ENCODE assay signal across 9 cellular contexts in the genomic region with DNA sequence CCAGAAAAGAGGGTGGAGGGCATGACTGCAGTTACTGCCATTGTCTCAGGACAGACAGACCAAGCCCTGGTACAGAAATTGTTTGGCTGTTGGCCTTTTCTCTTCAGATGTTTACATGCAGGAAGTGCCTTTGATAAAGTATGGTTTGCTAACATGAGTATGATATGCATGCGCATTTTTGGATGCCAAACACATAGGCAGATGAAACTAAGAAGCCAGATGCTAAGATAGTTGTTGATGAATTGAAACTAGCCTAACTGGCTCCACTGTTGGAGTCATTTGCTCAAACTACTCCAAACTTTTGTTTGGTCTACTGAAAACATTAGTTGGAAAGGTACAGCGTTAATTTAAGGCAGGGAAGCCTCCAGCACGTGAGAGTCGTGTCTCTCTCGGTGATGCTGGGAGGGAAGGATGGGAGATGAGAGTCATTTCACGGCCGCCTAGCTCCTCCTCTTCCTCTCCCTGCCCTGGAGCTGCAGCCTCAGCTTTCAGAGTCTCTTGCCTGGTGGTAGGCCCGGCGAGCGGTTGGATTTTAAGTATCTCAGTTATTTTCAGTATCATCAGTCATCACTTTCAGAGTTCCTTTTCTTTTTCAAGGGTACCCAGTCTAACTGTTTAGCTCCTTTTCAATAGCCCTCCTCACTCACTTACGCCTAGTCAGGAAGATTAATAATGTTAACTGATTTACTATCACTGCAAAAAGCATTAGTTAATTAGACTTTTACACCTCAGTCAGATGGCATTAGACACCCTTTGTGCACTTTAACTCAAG. TPM values are rescaled to one million over a fixed set of nuclear protein-coding genes. Genes with fewer than 3 reads are reported as not detected.
DNase-seq lines count a peak whose midpoint lies in the region; ATAC-seq and TF ChIP-seq lines count a peak whose summit lies in the region.
"Had no signal": no experiment of that assay in that cellular context is flagged by ENCODE, and none has a peak within 500 bp of the region (broad histone marks: within the 10 kb centered on the region; RNA-seq: fewer than 3 reads in every experiment).

No MANE protein-coding gene starts in this region.

- DNase-seq in NCI-H2107 treated with DMSO at 0.1 percent for 48 hours (lab: John Stamatoyannopoulos, UW; ENCODE audit: unreplicated experiment) (peak; percentile 31), NCI-H2107 (lab: John Stamatoyannopoulos, UW) (no peak), left cardiac atrium (peak; percentile 65), smooth muscle cell (lab: John Stamatoyannopoulos, UW; ENCODE audit: unreplicated experiment) (no peak), NCI-H2196 (lab: John Stamatoyannopoulos, UW; ENCODE audit: unreplicated experiment) (no peak)
- peak; percentile 39 for DNase-seq in activated effector memory CD4-positive, alpha-beta T cell treated with Interleukin-2 at 50 U/mL for 16 hours

- H2AFZ ChIP-seq in smooth muscle cell (ENCODE audit: low read depth), result peak overlapping the region; percentile 4

- peaks cover 86% of the 10 kb centered on the region for H4K20me1 ChIP-seq in smooth muscle cell (ENCODE audit: low read depth)

- H3K4me1 ChIP-seq in smooth muscle cell (ENCODE audit: low read depth), result peaks cover 24% of the 10 kb centered on the region

- peak overlapping the region; percentile 74 for H3K4me2 ChIP-seq in smooth muscle cell

- H3K9ac ChIP-seq in smooth muscle cell (ENCODE audit: low read depth), result peak overlapping the region; percentile 32

- no peak for TF ChIP-seq CTCF in smooth muscle cell (IDR thresholded peaks at IDR 0.05; ENCODE audit: borderline replicate concordance, insufficient read depth, poor library complexity, severe bottlenecking)

- intact Hi-C loops in left cardiac atrium (cut with DNase I), result loop anchor here in 1 of 2 donors (2.0 kb wide), 1 partner anchor 29 kb away; no protein-coding TSS in a partner anchor

- H3F3A ChIP-seq in smooth muscle cell (ENCODE audit: low read depth), result peaks cover 20% of the 10 kb centered on the region

- no peaks in the 10 kb centered on the region for H3K36me3 ChIP-seq in smooth muscle cell (ENCODE audit: low read depth)

- ATAC-seq in HG03045 (IDR thresholded peaks at IDR 0.05; ENCODE audit: unreplicated experiment) (peak; percentile 37), left cardiac atrium (peak; percentile 16 to 54)

- WGBS in smooth muscle cell (ENCODE audit: low lambda C conversion rate), result 16% methylated on average over 11 of the region's 11 CpGs

- H3K27me3 ChIP-seq in smooth muscle cell (ENCODE audit: low read depth), result no peaks in the 10 kb centered on the region

- no peaks in the 10 kb centered on the region for H3K9me3 ChIP-seq in smooth muscle cell (replicated peaks; ENCODE audit: low read depth)

- peak overlapping the region; percentile 77 for H3K27ac ChIP-seq in smooth muscle cell (ENCODE audit: low read depth)

- peaks cover 94% of the 10 kb centered on the region for H3K79me2 ChIP-seq in smooth muscle cell (ENCODE audit: low read depth)

- peak overlapping the region; percentile 27 for H3K4me3 ChIP-seq in smooth muscle cell

TF ChIP-seq in PFSK-1, 5 proteins besides CTCF, POLR2A, EP300 and RAD21:
- TF ChIP-seq FOXP2 (optimal IDR thresholded peaks at IDR 0.05; ENCODE audit: borderline replicate concordance, extremely low read depth, extremely low read length, insufficient read depth) (no peak), POLR2AphosphoS5 (IDR thresholded peaks at IDR 0.05; ENCODE audit: low read depth, low read length) (peak; percentile 59)

RNA-seq across cellular contexts. Expression of gene RREB1, which starts 29.8 kb away (rescaled TPM):
- 20.4 TPM for polyA plus RNA-seq in PFSK-1 (2012; ENCODE audit: insufficient read length, low read depth)
- 10 to 100 TPM; 34.2 to 37.6 TPM for total RNA-seq in left cardiac atrium
- total RNA-seq in smooth muscle cell, result 19.8 and 26.1 TPM in 2 replicates
- polyA plus RNA-seq in smooth muscle cell, result 13.2 and 17.7 TPM in 2 replicates
- polyA plus RNA-seq: neural cell had no signal

Comparison
In these comparisons a context has a peak if more than half of its experiments do, and no peak if none do; other contexts are left out.
1. DNase-seq: peak in NCI-H2107 treated with DMSO at 0.1 percent for 48 hours (single experiment), activated effector memory CD4-positive, alpha-beta T cell treated with Interleukin-2 at 50 U/mL for 16 hours (single experiment) and left cardiac atrium (single experiment); none in NCI-H2107 (single experiment), smooth muscle cell (single experiment) and NCI-H2196 (single experiment).